ENCODE assay signal across 16 cellular contexts in genomic region chr15:101604124-101604874, GRCh38. TPM values are rescaled to one million over a fixed set of nuclear protein-coding genes. Genes with fewer than 3 reads are reported as not detected.
DNase-seq lines count a peak whose midpoint lies in the region; ATAC-seq and TF ChIP-seq lines count a peak whose summit lies in the region.
"Had no signal": no experiment of that assay in that cellular context is flagged by ENCODE, and none has a peak within 500 bp of the region (broad histone marks: within the 10 kb centered on the region; RNA-seq: fewer than 3 reads in every experiment).

No MANE protein-coding gene starts in this region.

- H3K27me3 ChIP-seq in left lung (peaks cover 0 to 16% of the 10 kb centered on the region in 2 donors), upper lobe of right lung (peaks cover 16% of the 10 kb centered on the region)
- H3K27me3 ChIP-seq: BLaER1 had no signal

- no peaks in the 10 kb centered on the region for H3K36me3 ChIP-seq in left lung
- H3K36me3 ChIP-seq in upper lobe of right lung = no peaks in the 10 kb centered on the region
- H3K36me3 ChIP-seq: BLaER1 had no signal

- POLR2A ChIA-PET in HEK293T (lab: Yijun Ruan, JAX) = no interaction called here

- no peaks in the 10 kb centered on the region for H3K4me1 ChIP-seq in left lung
- no peaks in the 10 kb centered on the region for H3K4me1 ChIP-seq in upper lobe of right lung

- peaks cover 2% of the 10 kb centered on the region for H3K9me3 Mint-ChIP-seq in neural crest cell

- DNase-seq in HEK293T (ENCODE audit: extremely low spot score) = peak; percentile 14
- no peak for DNase-seq in left lung
- no peak for DNase-seq in neural crest cell (ENCODE audit: low read depth, low spot score)
- no peak for DNase-seq in upper lobe of right lung
- no peak for DNase-seq in activated effector memory CD4-positive, alpha-beta T cell treated with anti-CD3 and anti-CD28 coated beads, Interleukin-2, amount 50 U/mL, for 16 hours
- DNase-seq in cardiac septum (ENCODE audit: low spot score) = no peak
- DNase-seq in NCI-H2227 treated with DMSO at 0.1 percent for 48 hours (lab: John Stamatoyannopoulos, UW) = no peak
- DNase-seq: 8988T; Calu3; CD4-positive, alpha-beta memory T cell; GOT3; H7 had no signal

- TF ChIP-seq CTCF in left lung (IDR thresholded peaks at IDR 0.05) (no peak), neural crest cell (conservative IDR thresholded peaks at IDR 0.05) (no peak), upper lobe of right lung (IDR thresholded peaks at IDR 0.05) (no peak)

- CTCF ChIA-PET in HEK293T (lab: Yijun Ruan, JAX) = no interaction called here

- H3K4me3 ChIP-seq in left lung (no peak overlapping the region), upper lobe of right lung (no peak overlapping the region)
- H3K4me3 ChIP-seq: BLaER1 had no signal

- H3K27me3 Mint-ChIP-seq in neural crest cell (ENCODE audit: low read depth) = peaks cover 9% of the 10 kb centered on the region

- peak overlapping the region; percentile 36 for H3K27ac Mint-ChIP-seq in neural crest cell (ENCODE audit: unreplicated experiment)
- H3K27ac Mint-ChIP-seq: CD14-positive monocyte had no signal

- ATAC-seq in left lung = peak; percentile 68
- peak; percentile 36 for ATAC-seq in upper lobe of right lung
- no peak for ATAC-seq in GM21528 (IDR thresholded peaks at IDR 0.05; ENCODE audit: low FRiP score, unreplicated experiment)
- ATAC-seq: HCT116 had no signal

- H3K9me3 ChIP-seq in left lung (no peaks in the 10 kb centered on the region), upper lobe of right lung (no peaks in the 10 kb centered on the region)

- H3K4me1 Mint-ChIP-seq in neural crest cell = peaks cover 12% of the 10 kb centered on the region
- H3K4me1 Mint-ChIP-seq: CD14-positive monocyte; CD4-positive, alpha-beta memory T cell had no signal

- intact Hi-C loops in left lung (cut with DNase I) (no loop called here), upper lobe of right lung (cut with DNase I) (no loop called here), cardiac septum (cut with DNase I) (no loop called here)

- H3K4me3 Mint-ChIP-seq in neural crest cell = no peak overlapping the region
- H3K4me3 Mint-ChIP-seq: CD14-positive monocyte had no signal

- no peaks in the 10 kb centered on the region for H3K36me3 Mint-ChIP-seq in neural crest cell (ENCODE audit: low read depth)
- H3K36me3 Mint-ChIP-seq: CD14-positive monocyte had no signal

- H3K27ac ChIP-seq in left lung = no peak overlapping the region
- H3K27ac ChIP-seq in upper lobe of right lung = no peak overlapping the region
- H3K27ac ChIP-seq: BLaER1 had no signal

TF ChIP-seq in HEK293T, 16 proteins besides CTCF, POLR2A, EP300 and RAD21:
- TF ChIP-seq LEF1 (IDR thresholded peaks at IDR 0.05; ENCODE audit: borderline replicate concordance) (no peak), L3MBTL2 (conservative IDR thresholded peaks at IDR 0.05) (0 out of 2 replicates have a peak, but pooled peaks have one; percentile 12)
TF ChIP-seq in HEK293T: peak in this region for 1.

RNA-seq across cellular contexts. Expression of gene TM2D3, which starts 47.9 kb away (rescaled TPM):
- 10 to 100 TPM; 43.7 to 53.6 TPM for total RNA-seq in left lung
- 50.7 and 54.2 TPM in 2 replicates for total RNA-seq in neural crest cell
- total RNA-seq in upper lobe of right lung = 47.4 TPM
- 45.0 TPM for total RNA-seq in cardiac septum
